8 cellular contexts compared by ENCODE assay signal in genomic region chr7:132575987-132576722, GRCh38. TPM values are rescaled to one million over a fixed set of nuclear protein-coding genes. Genes with fewer than 3 reads are reported as not detected.
DNase-seq lines count a peak whose midpoint lies in the region; ATAC-seq and TF ChIP-seq lines count a peak whose summit lies in the region.

A gene with protein sequence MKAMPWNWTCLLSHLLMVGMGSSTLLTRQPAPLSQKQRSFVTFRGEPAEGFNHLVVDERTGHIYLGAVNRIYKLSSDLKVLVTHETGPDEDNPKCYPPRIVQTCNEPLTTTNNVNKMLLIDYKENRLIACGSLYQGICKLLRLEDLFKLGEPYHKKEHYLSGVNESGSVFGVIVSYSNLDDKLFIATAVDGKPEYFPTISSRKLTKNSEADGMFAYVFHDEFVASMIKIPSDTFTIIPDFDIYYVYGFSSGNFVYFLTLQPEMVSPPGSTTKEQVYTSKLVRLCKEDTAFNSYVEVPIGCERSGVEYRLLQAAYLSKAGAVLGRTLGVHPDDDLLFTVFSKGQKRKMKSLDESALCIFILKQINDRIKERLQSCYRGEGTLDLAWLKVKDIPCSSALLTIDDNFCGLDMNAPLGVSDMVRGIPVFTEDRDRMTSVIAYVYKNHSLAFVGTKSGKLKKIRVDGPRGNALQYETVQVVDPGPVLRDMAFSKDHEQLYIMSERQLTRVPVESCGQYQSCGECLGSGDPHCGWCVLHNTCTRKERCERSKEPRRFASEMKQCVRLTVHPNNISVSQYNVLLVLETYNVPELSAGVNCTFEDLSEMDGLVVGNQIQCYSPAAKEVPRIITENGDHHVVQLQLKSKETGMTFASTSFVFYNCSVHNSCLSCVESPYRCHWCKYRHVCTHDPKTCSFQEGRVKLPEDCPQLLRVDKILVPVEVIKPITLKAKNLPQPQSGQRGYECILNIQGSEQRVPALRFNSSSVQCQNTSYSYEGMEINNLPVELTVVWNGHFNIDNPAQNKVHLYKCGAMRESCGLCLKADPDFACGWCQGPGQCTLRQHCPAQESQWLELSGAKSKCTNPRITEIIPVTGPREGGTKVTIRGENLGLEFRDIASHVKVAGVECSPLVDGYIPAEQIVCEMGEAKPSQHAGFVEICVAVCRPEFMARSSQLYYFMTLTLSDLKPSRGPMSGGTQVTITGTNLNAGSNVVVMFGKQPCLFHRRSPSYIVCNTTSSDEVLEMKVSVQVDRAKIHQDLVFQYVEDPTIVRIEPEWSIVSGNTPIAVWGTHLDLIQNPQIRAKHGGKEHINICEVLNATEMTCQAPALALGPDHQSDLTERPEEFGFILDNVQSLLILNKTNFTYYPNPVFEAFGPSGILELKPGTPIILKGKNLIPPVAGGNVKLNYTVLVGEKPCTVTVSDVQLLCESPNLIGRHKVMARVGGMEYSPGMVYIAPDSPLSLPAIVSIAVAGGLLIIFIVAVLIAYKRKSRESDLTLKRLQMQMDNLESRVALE (N-terminal part only) (minus strand): TSS chr7:132576470. CDS start chr7:132508693, 67,777 bp downstream.

- no peak for TF ChIP-seq CTCF in brain (conservative IDR thresholded peaks at IDR 0.05)
- TF ChIP-seq CTCF in left lung (IDR thresholded peaks at IDR 0.05), result no peak

- H3K4me3 ChIP-seq in left lung, result peak within 1 kb of the TSS; percentile 25 to 29

- H3K4me1 Mint-ChIP-seq in brain, result peaks cover 51% of the 10 kb centered on the region
- H3K4me1 Mint-ChIP-seq in stimulated activated naive CD8-positive, alpha-beta T cell treated with anti-CD3 and anti-CD28 coated beads, Interleukin-15, amount 100 ng/mL, for 72 hours, result peaks cover 58% of the 10 kb centered on the region

- peaks cover 0 to 2% (median 0%) of the 10 kb centered on the region in 5 experiments for H3K9me3 Mint-ChIP-seq in brain
- H3K9me3 Mint-ChIP-seq in stimulated activated naive CD8-positive, alpha-beta T cell treated with anti-CD3 and anti-CD28 coated beads, Interleukin-15, amount 100 ng/mL, for 72 hours, result no peaks in the 10 kb centered on the region

- DNase-seq in stimulated activated CD4-positive, alpha-beta T cell treated with anti-CD3 and anti-CD28 coated beads, Interleukin-15, amount 100 ng/mL, for 24 hours, result peak; percentile 19
- no peak for DNase-seq in stimulated activated CD4-positive, alpha-beta T cell treated with anti-CD3 and anti-CD28 coated beads, Interleukin-4, amount 100 ng/mL, for 1 hour
- DNase-seq in left lung (peak in 1 of 2 donors; percentile 68), HUDEP-2 (lab: John Stamatoyannopoulos, UW; ENCODE audit: unreplicated experiment in 76 of 76) (no peak), germinal center (ENCODE audit: low spot score) (no peak), mucosa of gallbladder (ENCODE audit: low spot score) (no peak)
- DNase-seq in stimulated activated naive CD8-positive, alpha-beta T cell treated with anti-CD3 and anti-CD28 coated beads, Interleukin-15, amount 100 ng/mL, for 72 hours, result no peak

- no peak within 1 kb of the TSS for H3K27ac ChIP-seq in left lung

- H3K9me3 ChIP-seq in left lung, result no peaks in the 10 kb centered on the region

- peaks cover 62 to 86% of the 10 kb centered on the region in 2 donors for H3K27me3 ChIP-seq in left lung

- peaks cover 77% of the 10 kb centered on the region for H3K27me3 Mint-ChIP-seq in brain
- H3K27me3 Mint-ChIP-seq in stimulated activated naive CD8-positive, alpha-beta T cell treated with anti-CD3 and anti-CD28 coated beads, Interleukin-15, amount 100 ng/mL, for 72 hours, result peaks cover 85% of the 10 kb centered on the region

- H3K4me3 Mint-ChIP-seq in brain, result peak within 1 kb of the TSS; percentile 82 to 92 (median 87)
- H3K4me3 Mint-ChIP-seq in stimulated activated naive CD8-positive, alpha-beta T cell treated with anti-CD3 and anti-CD28 coated beads, Interleukin-15, amount 100 ng/mL, for 72 hours, result peak within 1 kb of the TSS; percentile 75 to 76

- H3K27ac Mint-ChIP-seq in brain, result peak within 1 kb of the TSS; percentile 29 to 96 (median 77)
- peak within 1 kb of the TSS in 1 of 2 donors; percentile 56 for H3K27ac Mint-ChIP-seq in stimulated activated naive CD8-positive, alpha-beta T cell treated with anti-CD3 and anti-CD28 coated beads, Interleukin-15, amount 100 ng/mL, for 72 hours

- ATAC-seq in left lung, result peak; percentile 18
- ATAC-seq in stimulated activated naive CD8-positive, alpha-beta T cell treated with anti-CD3 and anti-CD28 coated beads, Interleukin-15, amount 100 ng/mL, for 72 hours, result peak; percentile 26

- peaks cover 3% of the 10 kb centered on the region for H3K36me3 Mint-ChIP-seq in brain

- no peaks in the 10 kb centered on the region for H3K36me3 ChIP-seq in left lung

- intact Hi-C loops in left lung (cut with DNase I), result loop anchor here in 1 of 2 donors (10.0 kb wide), 1 partner anchor 261 kb away; no protein-coding TSS in a partner anchor

- H3K4me1 ChIP-seq in left lung, result peaks cover 0 to 23% of the 10 kb centered on the region in 2 donors

RNA-seq across cellular contexts. Expression of the gene that starts here (rescaled TPM):
- polyA plus RNA-seq in brain (ENCODE audit: insufficient read depth, low read depth, low replicate concordance), result 3.6 TPM
- total RNA-seq in left lung, result 1 to 10 TPM; 2.8 to 6.6 TPM
- total RNA-seq in mucosa of gallbladder, result 5.8 TPM
